ENCODE assay signal across 8 cellular contexts in genomic region chr19:41263850-41264580, GRCh38. TPM values are rescaled to one million over a fixed set of nuclear protein-coding genes. Genes with fewer than 3 reads are reported as not detected.
DNase-seq lines count a peak whose midpoint lies in the region; ATAC-seq and TF ChIP-seq lines count a peak whose summit lies in the region.

HNRNPUL1 (plus strand) TSS chr19:41264372; CDS start chr19:41264504, 132 bp downstream.

- H3K4me3 Mint-ChIP-seq in endothelial cell (ENCODE audit: unreplicated experiment) (peak within 1 kb of the TSS; percentile 100), mesothelial cell of epicardium (peak within 1 kb of the TSS; percentile 98)

- no peaks in the 10 kb centered on the region for H3K9me2 ChIP-seq in OCI-LY7 (ENCODE audit: insufficient read depth, low read length)

- peaks cover 40% of the 10 kb centered on the region for H3K36me3 ChIP-seq in OCI-LY7 (ENCODE audit: insufficient read depth, low read length)

- peaks cover 15% of the 10 kb centered on the region for H3K4me1 ChIP-seq in OCI-LY7 (ENCODE audit: insufficient read depth, low read length, poor library complexity, severe bottlenecking)

- H3K79me2 ChIP-seq in OCI-LY7 (ENCODE audit: insufficient read depth, low read depth, low read length): peaks cover 52% of the 10 kb centered on the region

- H2AFZ ChIP-seq in OCI-LY7 (ENCODE audit: low read length): peak within 1 kb of the TSS; percentile 83

- peak; percentile 62 for ATAC-seq in GM21526 (IDR thresholded peaks at IDR 0.05; ENCODE audit: low FRiP score, unreplicated experiment)

- peak within 1 kb of the TSS; percentile 94 for H3K4me2 ChIP-seq in OCI-LY7 (ENCODE audit: low read length)

- no TSS peak for BruUV-seq in OCI-LY7 (replicated peaks; lab: Mats Ljungman, UMichigan)

- H3K9me3 Mint-ChIP-seq in endothelial cell (ENCODE audit: unreplicated experiment) (no peaks in the 10 kb centered on the region), mesothelial cell of epicardium (no peaks in the 10 kb centered on the region)

- H3K9me3 ChIP-seq in OCI-LY7 (ENCODE audit: low read length): no peaks in the 10 kb centered on the region

- H3K27ac Mint-ChIP-seq in endothelial cell (ENCODE audit: unreplicated experiment) (peak within 1 kb of the TSS; percentile 100), mesothelial cell of epicardium (peak within 1 kb of the TSS; percentile 99)

- H3K27me3 Mint-ChIP-seq in endothelial cell (ENCODE audit: unreplicated experiment) (peaks cover 15% of the 10 kb centered on the region), mesothelial cell of epicardium (ENCODE audit: low read depth) (no peaks in the 10 kb centered on the region)

- H3K27ac ChIP-seq in OCI-LY7 (ENCODE audit: low read depth, low read length, poor library complexity, severe bottlenecking): peak within 1 kb of the TSS; percentile 91

- H3K36me3 Mint-ChIP-seq in endothelial cell (ENCODE audit: low read depth, unreplicated experiment) (peaks cover 39% of the 10 kb centered on the region), mesothelial cell of epicardium (peaks cover 12% of the 10 kb centered on the region)

- peak within 1 kb of the TSS; percentile 96 for H3K4me3 ChIP-seq in OCI-LY7 (ENCODE audit: low read depth, low read length, poor library complexity, severe bottlenecking)

- POLR2A ChIA-PET in OCI-LY7 (lab: Charles Lee): interaction anchor here (0.7 to 1.4 kb wide), 5 partner anchors 17 to 1019 kb away, joined by 3 read pairs; partner anchors contain the start of gene B9D2

- TF ChIP-seq CTCF in OCI-LY7 (conservative IDR thresholded peaks at IDR 0.05; ENCODE audit: low read length) (peak; percentile 64), endothelial cell (IDR thresholded peaks at IDR 0.05; ENCODE audit: unreplicated experiment) (no peak), mesothelial cell of epicardium (IDR thresholded peaks at IDR 0.05; ENCODE audit: unreplicated experiment) (peak; percentile 41)

- CTCF ChIA-PET in OCI-LY7 (lab: Charles Lee; ENCODE audit: unreplicated experiment): no interaction called here

- peaks cover 19% of the 10 kb centered on the region for H4K20me1 ChIP-seq in OCI-LY7 (ENCODE audit: insufficient read depth, low read length)

- DNase-seq in DMS 273 treated with DMSO at 0.1 percent for 48 hours (lab: John Stamatoyannopoulos, UW): peak; percentile 100
- DNase-seq in HuH-7.5 (ENCODE audit: low spot score): peak; percentile 98
- peak; percentile 100 for DNase-seq in OCI-LY7 (ENCODE audit: low spot score)
- DNase-seq in activated T-cell treated with anti-CD3 and anti-CD28 coated beads for 1 hour (ENCODE audit: low read depth): peak; percentile 99
- DNase-seq in endothelial cell (ENCODE audit: low spot score): peak; percentile 99
- DNase-seq in mesothelial cell of epicardium (ENCODE audit: low spot score in 2 of 2, unreplicated experiment in 2 of 2): peak; percentile 95 to 100
- peak; percentile 95 to 96 for DNase-seq in stimulated activated CD8-positive, alpha-beta memory T cell treated with anti-CD3 and anti-CD28 coated beads, Interleukin-15, amount 100 ng/mL, for 48 hours (ENCODE audit: low read depth in 2 of 2)

- intact Hi-C loops in OCI-LY7 (cut with micrococcal nuclease; ENCODE audit: unreplicated experiment): loop anchor here (2.0 to 5.0 kb wide), 5 partner anchors 63 to 467 kb away; partner anchors contain the start of genes EGLN2, ERICH4 and TGFB1

- peaks cover 40% of the 10 kb centered on the region for H3K4me1 Mint-ChIP-seq in endothelial cell (ENCODE audit: unreplicated experiment)
- H3K4me1 Mint-ChIP-seq in mesothelial cell of epicardium: peaks cover 33% of the 10 kb centered on the region

RNA-seq across cellular contexts. Expression of gene HNRNPUL1, which starts in this region (rescaled TPM):
- total RNA-seq in OCI-LY7 (2014; rRNA removed; shearing (Covaris generic)): 194 and 200 TPM in 2 replicates
- total RNA-seq in OCI-LY7 (2022) (360 and 377 TPM in 2 replicates), endothelial cell (ENCODE audit: unreplicated experiment) (259 TPM), mesothelial cell of epicardium (246 to 262 TPM (median 249 TPM) in 3 replicates)

Comparison
In these comparisons a context has a peak if more than half of its experiments do, and no peak if none do; other contexts are left out.
1. Peak in every context shown above with its lines: DNase-seq, ATAC-seq, H3K4me3 ChIP-seq and H3K27ac ChIP-seq.